In the genomic region with DNA sequence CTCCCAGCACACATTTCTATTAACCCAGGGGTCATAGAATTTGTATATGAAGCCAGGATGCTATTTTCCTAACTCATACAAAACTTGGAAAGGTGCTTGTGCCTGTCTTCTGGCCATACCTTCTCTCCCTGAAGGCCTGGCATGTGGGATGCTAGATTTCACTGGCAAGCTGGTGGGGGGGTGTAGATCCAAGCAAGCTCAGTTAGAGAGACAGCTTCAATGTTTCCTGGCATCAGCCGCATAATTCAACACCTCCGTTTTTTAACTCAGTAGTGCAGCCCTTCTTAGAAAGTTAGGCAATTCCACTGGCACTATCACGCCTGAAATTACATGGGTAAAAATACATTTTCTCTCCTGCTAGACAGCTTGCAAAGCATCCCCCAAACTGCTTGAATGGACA, we compare ENCODE assay signal across 19 cellular contexts. TPM values are rescaled to one million over a fixed set of nuclear protein-coding genes. Genes with fewer than 3 reads are reported as not detected.
A peak's percentile ranks its signal among the peaks of the same experiment; 100 is the strongest.
DNase-seq lines count a peak whose midpoint lies in the region; ATAC-seq and TF ChIP-seq lines count a peak whose summit lies in the region.
"Had no signal": no experiment of that assay in that cellular context is flagged by ENCODE, and none has a peak within 500 bp of the region (broad histone marks: within the 10 kb centered on the region; RNA-seq: fewer than 3 reads in every experiment).

No MANE protein-coding gene starts in this region.

- WGBS in right cardiac atrium = 61% methylated on average over 3 of the region's 3 CpGs

- H3K27ac Mint-ChIP-seq in neural crest cell (ENCODE audit: unreplicated experiment) = peak overlapping the region; percentile 50
- no peak overlapping the region for H3K27ac Mint-ChIP-seq in progenitor cell of endocrine pancreas
- H3K27ac Mint-ChIP-seq: CD4-positive, CD25-positive, alpha-beta regulatory T cell had no signal

- H3K4me1 Mint-ChIP-seq in neural crest cell = peaks cover 28% of the 10 kb centered on the region
- H3K4me1 Mint-ChIP-seq in progenitor cell of endocrine pancreas (ENCODE audit: low read depth) = no peaks in the 10 kb centered on the region
- H3K4me1 Mint-ChIP-seq: CD4-positive, CD25-positive, alpha-beta regulatory T cell; CD8-positive, alpha-beta memory T cell had no signal

- H3K27me3 Mint-ChIP-seq in neural crest cell (ENCODE audit: low read depth) (no peaks in the 10 kb centered on the region), progenitor cell of endocrine pancreas (no peaks in the 10 kb centered on the region)

- H3K4me3 ChIP-seq in right cardiac atrium (ENCODE audit: low read length) = no peak overlapping the region
- H3K4me3 ChIP-seq in dorsolateral prefrontal cortex = no peak overlapping the region
- H3K4me3 ChIP-seq: GM12878, HAP-1 had no signal

- H3K27me3 ChIP-seq in right cardiac atrium (ENCODE audit: control insufficient read depth, insufficient read depth) (no peaks in the 10 kb centered on the region), dorsolateral prefrontal cortex (no peaks in the 10 kb centered on the region)

- H3K36me3 Mint-ChIP-seq in neural crest cell (ENCODE audit: low read depth) = peaks cover 44% of the 10 kb centered on the region
- H3K36me3 Mint-ChIP-seq in progenitor cell of endocrine pancreas (ENCODE audit: insufficient read depth) = peaks cover 5% of the 10 kb centered on the region
- H3K36me3 Mint-ChIP-seq: CD4-positive, CD25-positive, alpha-beta regulatory T cell; CD8-positive, alpha-beta memory T cell had no signal

- intact Hi-C loops in right cardiac atrium (cut with DNase I) (no loop called here), left ventricle myocardium superior (cut with micrococcal nuclease) (no loop called here), dorsolateral prefrontal cortex (cut with DNase I) (no loop called here)

- H3K9me3 Mint-ChIP-seq in neural crest cell = peaks cover 15% of the 10 kb centered on the region
- peaks cover 3% of the 10 kb centered on the region for H3K9me3 Mint-ChIP-seq in progenitor cell of endocrine pancreas (ENCODE audit: low read depth)
- H3K9me3 Mint-ChIP-seq: CD8-positive, alpha-beta memory T cell had no signal

- TF ChIP-seq CTCF in dorsolateral prefrontal cortex (IDR thresholded peaks at IDR 0.05 in 54 of 56, conservative IDR thresholded peaks at IDR 0.05 in 2 of 56; ENCODE audit: low read depth in 1 of 56, partially characterized antibody in 56 of 56) = no peak
- TF ChIP-seq CTCF in neural crest cell (conservative IDR thresholded peaks at IDR 0.05) = no peak
- TF ChIP-seq CTCF in progenitor cell of endocrine pancreas (IDR thresholded peaks at IDR 0.05; ENCODE audit: unreplicated experiment) = no peak

- peaks cover 2% of the 10 kb centered on the region for H3K4me1 ChIP-seq in right cardiac atrium (ENCODE audit: control insufficient read depth, insufficient read depth, low read length)
- H3K4me1 ChIP-seq: BE2C had no signal

- no peak overlapping the region for H3K27ac ChIP-seq in right cardiac atrium (ENCODE audit: low read length)
- peak overlapping the region in 31 of 59 donors; percentile 2 to 73 (median 39) for H3K27ac ChIP-seq in dorsolateral prefrontal cortex
- H3K27ac ChIP-seq: HL-60 had no signal

- H3K9me3 ChIP-seq in right cardiac atrium (ENCODE audit: control insufficient read depth, low read length) = no peaks in the 10 kb centered on the region
- H3K9me3 ChIP-seq: BE2C, HAP-1 had no signal

- H3K4me3 Mint-ChIP-seq in neural crest cell (no peak overlapping the region), progenitor cell of endocrine pancreas (ENCODE audit: low read depth) (no peak overlapping the region)
- H3K4me3 Mint-ChIP-seq: CD4-positive, CD25-positive, alpha-beta regulatory T cell; CD8-positive, alpha-beta memory T cell had no signal

- ATAC-seq in right cardiac atrium (peak; percentile 57 to 74), left ventricle myocardium superior (no peak)
- ATAC-seq: GM12878 had no signal

- DNase-seq in right cardiac atrium = no peak
- DNase-seq in left ventricle myocardium superior = no peak
- DNase-seq in dorsolateral prefrontal cortex = peak in 4 of 10 donors; percentile 44 to 58 (median 52)
- no peak for DNase-seq in neural crest cell (ENCODE audit: low read depth, low spot score)
- DNase-seq in amniotic stem cell (lab: John Stamatoyannopoulos, UW) = no peak
- DNase-seq in progenitor cell of endocrine pancreas (ENCODE audit: low spot score, unreplicated experiment) = no peak
- DNase-seq in dermis blood vessel endothelial cell = no peak
- DNase-seq: BE2C; C1 segment of cervical spinal cord; CD4-positive, CD25-positive, alpha-beta regulatory T cell; CD8-positive, alpha-beta memory T cell; COR-L47; DMS 273 treated with DMSO at 0.1 percent for 48 hours; DMS53; DND-41; EL had no signal

RNA-seq across cellular contexts. Expression of gene MEGF10, which starts 51.8 kb away (rescaled TPM):
- total RNA-seq in right cardiac atrium (1 to 10 TPM in 3 of 4 donors, under 1 TPM in 1; 0.47 to 2.7 (median 1.4) TPM), left ventricle myocardium superior (0.37 TPM), dorsolateral prefrontal cortex (100 to 1,000 TPM in 16 of 120 experiments, 10 to 100 TPM in 104; 22.4 to 157 (median 67.0) TPM), neural crest cell (90.2 and 96.1 TPM in 2 replicates), progenitor cell of endocrine pancreas (8.2 and 12.5 TPM in 2 replicates), dermis blood vessel endothelial cell (0.37 and 1.4 TPM in 2 replicates)
- polyA plus RNA-seq in right cardiac atrium = 0.25 TPM
- total RNA-seq: CD4-positive, CD25-positive, alpha-beta regulatory T cell; CD8-positive, alpha-beta memory T cell had no signal
- polyA plus RNA-seq: CD8-positive, alpha-beta memory T cell had no signal
